ENCODE assay signal across 8 cellular contexts in genomic region chr10:3829193-3830050, GRCh38. TPM values are rescaled to one million over a fixed set of nuclear protein-coding genes. Genes with fewer than 3 reads are reported as not detected.
DNase-seq lines count a peak whose midpoint lies in the region; ATAC-seq and TF ChIP-seq lines count a peak whose summit lies in the region.

No MANE protein-coding gene starts in this region.

- H3K4me3 ChIP-seq in heart right ventricle (peak overlapping the region; percentile 15 to 57 (median 50)), mammary epithelial cell (replicated peaks in 1 of 3; ENCODE audit: insufficient read depth in 1 of 3, low read depth in 2 of 3, low read length in 3 of 3) (peak overlapping the region in 2 of 3 experiments; percentile 45 to 48), mesodermal cell (ENCODE audit: extremely low read depth, insufficient read depth, low read length, poor library complexity, severe bottlenecking) (no peak overlapping the region)

- dilution Hi-C loops in mammary epithelial cell (cut with HindIII; ENCODE audit: low sequenced_read_pairs), result no loop called here

- in situ Hi-C loops in mammary epithelial cell (cut with MboI; ENCODE audit: low sequenced_read_pairs in 2 of 2), result no loop called here

- 62 to 67% methylated on average over 7 of the region's 7 CpGs for WGBS in heart right ventricle, 2 donors
- WGBS in mammary epithelial cell (ENCODE audit: low coverage, missing lambda C conversion rate), result 86% methylated on average over 7 of the region's 7 CpGs
- WGBS in mesodermal cell (ENCODE audit: insufficient coverage in 2 of 2), 2 experiments, result 43 to 51% methylated on average over 4 to 5 of the region's 7 CpGs

- H3K79me2 ChIP-seq in mammary epithelial cell (ENCODE audit: insufficient read depth, low read length), result no peaks in the 10 kb centered on the region

- peak overlapping the region; percentile 80 for H3K4me2 ChIP-seq in mammary epithelial cell (ENCODE audit: insufficient read depth, low read depth, low read length)

- peak overlapping the region; percentile 91 for H2AFZ ChIP-seq in mammary epithelial cell (ENCODE audit: low read depth, low read length)

- BruUV-seq in mammary epithelial cell (replicated peaks; lab: Mats Ljungman, UMichigan), result no TSS peak

- ATAC-seq in heart right ventricle (peak in 3 of 8 donors; percentile 9 to 27 (median 23)), GM18867 (IDR thresholded peaks at IDR 0.05; ENCODE audit: unreplicated experiment) (no peak)

- H3K36me3 ChIP-seq in heart right ventricle (no peaks in the 10 kb centered on the region), mammary epithelial cell (ENCODE audit: insufficient read depth, low read length) (no peaks in the 10 kb centered on the region), mesodermal cell (ENCODE audit: control insufficient read depth, insufficient read depth, low read length) (no peaks in the 10 kb centered on the region)

- H3K9me3 ChIP-seq in heart right ventricle, result no peaks in the 10 kb centered on the region
- H3K9me3 ChIP-seq in mammary epithelial cell (replicated peaks; ENCODE audit: insufficient read depth, low read length), result no peaks in the 10 kb centered on the region
- no peaks in the 10 kb centered on the region for H3K9me3 ChIP-seq in mesodermal cell (ENCODE audit: control insufficient read depth, low read length)

- DNase-seq in heart right ventricle (no peak), cardiac septum (ENCODE audit: low spot score) (no peak), mammary epithelial cell (no peak), ureter (ENCODE audit: low spot score) (no peak), cerebellar nuclear complex (lab: John Stamatoyannopoulos, UW) (no peak), GM19238 (ENCODE audit: insufficient read length, low spot score) (no peak)

- intact Hi-C loops in heart right ventricle (cut with DNase I), result no loop called here
- intact Hi-C loops in cardiac septum (cut with DNase I), result no loop called here
- intact Hi-C loops in mammary epithelial cell (cut with micrococcal nuclease), result no loop called here

- H3K4me1 ChIP-seq in heart right ventricle (peaks cover 6 to 44% (median 28%) of the 10 kb centered on the region in 9 donors), mammary epithelial cell (ENCODE audit: insufficient read depth, low read length) (peaks cover 25% of the 10 kb centered on the region), mesodermal cell (ENCODE audit: control insufficient read depth, insufficient read depth, low read length, poor library complexity, severe bottlenecking) (peaks cover 73% of the 10 kb centered on the region)

- peak overlapping the region; percentile 34 for H3K9ac ChIP-seq in mammary epithelial cell (ENCODE audit: insufficient read depth, low read length)

- no peak for TF ChIP-seq CTCF in heart right ventricle (IDR thresholded peaks at IDR 0.05)
- no peak for TF ChIP-seq CTCF in mammary epithelial cell (conservative IDR thresholded peaks at IDR 0.05 in 1 of 2, IDR thresholded peaks at IDR 0.05 in 1 of 2; ENCODE audit: extremely low read depth in 1 of 2, insufficient read depth in 1 of 2, low read depth in 1 of 2, low read length in 2 of 2)

- no peaks in the 10 kb centered on the region for H3K27me3 ChIP-seq in heart right ventricle
- no peaks in the 10 kb centered on the region for H3K27me3 ChIP-seq in mammary epithelial cell (ENCODE audit: insufficient read depth, low read length)

- H3K27ac ChIP-seq in heart right ventricle (peak overlapping the region; percentile 26 to 88 (median 77)), mammary epithelial cell (ENCODE audit: insufficient read depth, low read depth, low read length) (peak overlapping the region; percentile 71), mesodermal cell (ENCODE audit: low read depth, low read length, severe bottlenecking) (peak overlapping the region; percentile 20)

- CTCF ChIA-PET in mammary epithelial cell (lab: Charles Lee; ENCODE audit: low non-redundant PET), result interaction anchor here (0.7 to 0.8 kb wide), 2 partner anchors 29 to 1603 kb away, joined by 3 to 4 read pairs; no protein-coding TSS in a partner anchor

- no peaks in the 10 kb centered on the region for H4K20me1 ChIP-seq in mammary epithelial cell (ENCODE audit: insufficient read depth, low read length)

RNA-seq across cellular contexts. Expression of gene KLF6, which starts 44.4 kb away (rescaled TPM):
- total RNA-seq in heart right ventricle (10 to 100 TPM; 40.4 to 90.5 (median 56.6) TPM), cardiac septum (83.1 TPM), mammary epithelial cell (100 to 1,000 TPM in 1 of 2 donors, 10 to 100 TPM in 1; 95.4 to 268 TPM), ureter (171 TPM)
- polyA plus RNA-seq in heart right ventricle (10 to 100 TPM; 22.1 to 34.1 TPM), mammary epithelial cell (125 TPM)
- 330 TPM for polyA minus RNA-seq in mammary epithelial cell
- polyA plus RNA-seq in mesodermal cell (2013, experiment 1 of 2), result 70.0 TPM
- polyA plus RNA-seq in mesodermal cell (2013, experiment 2 of 2), result 71.2 TPM

Comparison
In these comparisons a context has a peak if more than half of its experiments do, and no peak if none do; other contexts are left out.
1. H3K27ac ChIP-seq: peak in every context shown above with its lines; median percentile 77 in heart right ventricle; 71 in mammary epithelial cell; 20 in mesodermal cell.